In genomic region chr1:64675718-64676345, GRCh38 we compare ENCODE assay signal across 8 cellular contexts.
A peak's percentile ranks its signal among the peaks of the same experiment; 100 is the strongest.
DNase-seq lines count a peak whose midpoint lies in the region; ATAC-seq and TF ChIP-seq lines count a peak whose summit lies in the region.

No MANE protein-coding gene starts in this region.

- H3K4me3 ChIP-seq in CD8-positive, alpha-beta T cell (ENCODE audit: low read depth, low read length) = no peak overlapping the region

- no peaks in the 10 kb centered on the region for H3K27me3 Mint-ChIP-seq in CD8-positive, alpha-beta T cell (ENCODE audit: low read depth)
- H3K27me3 Mint-ChIP-seq in activated B cell treated with CpG ODN at 0.5 μM for 24 hours = peaks cover 5% of the 10 kb centered on the region

- peaks cover 19% of the 10 kb centered on the region for H3K36me3 Mint-ChIP-seq in CD8-positive, alpha-beta T cell
- no peaks in the 10 kb centered on the region for H3K36me3 Mint-ChIP-seq in activated B cell treated with CpG ODN at 0.5 μM for 24 hours (ENCODE audit: low read depth)

- no peak overlapping the region for H3K4me3 Mint-ChIP-seq in CD8-positive, alpha-beta T cell
- H3K4me3 Mint-ChIP-seq in activated B cell treated with CpG ODN at 0.5 μM for 24 hours = no peak overlapping the region

- DNase-seq in CD8-positive, alpha-beta T cell = no peak
- DNase-seq in activated B cell treated with CpG ODN at 0.5 μM for 24 hours (no peak), kidney glomerular epithelial cell (lab: John Stamatoyannopoulos, UW) (peak; percentile 20), UCSD-AML1 (lab: John Stamatoyannopoulos, UW; ENCODE audit: unreplicated experiment) (no peak), HK-2 (ENCODE audit: unreplicated experiment) (no peak)
- no peak for DNase-seq in activated CD4-positive, alpha-beta T cell treated with anti-CD3 and anti-CD28 coated beads, Interleukin-2, amount 50 U/mL, for 1 hour

- no peak overlapping the region for H3K27ac Mint-ChIP-seq in CD8-positive, alpha-beta T cell
- H3K27ac Mint-ChIP-seq in activated B cell treated with CpG ODN at 0.5 μM for 24 hours = no peak overlapping the region

- H3K9me3 Mint-ChIP-seq in CD8-positive, alpha-beta T cell = no peaks in the 10 kb centered on the region
- H3K9me3 Mint-ChIP-seq in activated B cell treated with CpG ODN at 0.5 μM for 24 hours = no peaks in the 10 kb centered on the region

- no peaks in the 10 kb centered on the region for H3K27me3 ChIP-seq in CD8-positive, alpha-beta T cell (ENCODE audit: insufficient read depth, low read length)

- ATAC-seq in CD8-positive, alpha-beta T cell = no peak
- ATAC-seq in HG02798 (IDR thresholded peaks at IDR 0.05; ENCODE audit: poor library complexity, unreplicated experiment) (peak; percentile 45), activated B cell treated with CpG ODN at 0.5 μM for 24 hours (ENCODE audit: low read depth) (no peak), GM18520 (IDR thresholded peaks at IDR 0.05; ENCODE audit: unreplicated experiment) (no peak)

- intact Hi-C loops in CD8-positive, alpha-beta T cell (cut with DNase I, micrococcal nuclease) = loop anchor here (1.0 to 10.0 kb wide), 5 partner anchors 175 to 1061 kb away; partner anchors contain the start of gene CACHD1 (in 2 of the 2)
- intact Hi-C loops in activated B cell treated with CpG ODN at 0.5 μM for 24 hours (cut with micrococcal nuclease) = loop anchor here (1.0 to 5.0 kb wide), 2 partner anchors 407 to 1059 kb away; no protein-coding TSS in a partner anchor

- POLR2A ChIA-PET in CD8-positive, alpha-beta T cell (lab: Charles Lee) = interaction anchor here (0.6 to 1.5 kb wide), 2 partner anchors 17 to 209 kb away, joined by 3 read pairs; no protein-coding TSS in a partner anchor
- POLR2A ChIA-PET in activated B cell treated with CpG ODN at 0.5 μM for 24 hours (lab: Charles Lee) = no interaction called here

- TF ChIP-seq CTCF in CD8-positive, alpha-beta T cell (IDR thresholded peaks at IDR 0.05) = peak; percentile 75
- peak; percentile 93 for TF ChIP-seq CTCF in activated B cell treated with CpG ODN at 0.5 μM for 24 hours (IDR thresholded peaks at IDR 0.05)

- no peaks in the 10 kb centered on the region for H3K4me1 Mint-ChIP-seq in CD8-positive, alpha-beta T cell (ENCODE audit: low read depth)
- no peaks in the 10 kb centered on the region for H3K4me1 Mint-ChIP-seq in activated B cell treated with CpG ODN at 0.5 μM for 24 hours

- H3K27ac ChIP-seq in CD8-positive, alpha-beta T cell (ENCODE audit: low read depth, low read length) = no peak overlapping the region

- no peaks in the 10 kb centered on the region for H3K36me3 ChIP-seq in CD8-positive, alpha-beta T cell (ENCODE audit: insufficient read depth, low read length)

- no peaks in the 10 kb centered on the region for H3K4me1 ChIP-seq in CD8-positive, alpha-beta T cell (ENCODE audit: insufficient read depth, low read length)

- CTCF ChIA-PET in CD8-positive, alpha-beta T cell (lab: Charles Lee) = interaction anchor here (0.7 to 4.2 kb wide), 25 partner anchors 10 to 650 kb away, joined by 3 to 38 read pairs (median 4); no protein-coding TSS in a partner anchor
- CTCF ChIA-PET in activated B cell treated with CpG ODN at 0.5 μM for 24 hours (lab: Charles Lee) = interaction anchor here (1.0 to 4.0 kb wide), 5 partner anchors 11 to 407 kb away, joined by 3 to 29 read pairs (median 3); no protein-coding TSS in a partner anchor

- no peaks in the 10 kb centered on the region for H3K9me3 ChIP-seq in CD8-positive, alpha-beta T cell (ENCODE audit: low read length)
